Comparison of ENCODE assay signal across 16 cellular contexts in genomic region chrX:129877401-129877800, GRCh38. TPM values are rescaled to one million over a fixed set of nuclear protein-coding genes. Genes with fewer than 3 reads are reported as not detected.
A peak's percentile ranks its signal among the peaks of the same experiment; 100 is the strongest.
DNase-seq lines count a peak whose midpoint lies in the region; ATAC-seq lines count a peak whose summit lies in the region.
"Had no signal": no experiment of that assay in that cellular context is flagged by ENCODE, and none has a peak within 500 bp of the region (broad histone marks: within the 10 kb centered on the region; RNA-seq: fewer than 3 reads in every experiment).

No MANE protein-coding gene starts in this region.

- H3K9me3 Mint-ChIP-seq in T-cell = no peaks in the 10 kb centered on the region
- no peaks in the 10 kb centered on the region for H3K9me3 Mint-ChIP-seq in T-helper 2 cell treated with Interferon-gamma antibody and Interleukin-4, amounts not matched to agents 5 μg/mL and 100 μg/mL, for 36 hours

- POLR2A ChIA-PET in T-cell (lab: Charles Lee) = interaction anchor here in 1 of 2 donors (0.6 kb wide), 1 partner anchor 16 kb away, joined by 5 read pairs; no protein-coding TSS in a partner anchor

- DNase-seq in DMS53 (lab: John Stamatoyannopoulos, UW) (peak; percentile 73), RPMI7951 (ENCODE audit: low read depth) (peak; percentile 17), islet precursor cell (peak; percentile 54), T-cell (no peak), ecto neural progenitor cell (ENCODE audit: low spot score) (no peak)
- DNase-seq in stimulated activated CD4-positive, alpha-beta T cell treated with anti-CD3 and anti-CD28 coated beads, Interleukin-15, amount 100 ng/mL, for 24 hours = no peak
- no peak for DNase-seq in T-helper 2 cell treated with Interferon-gamma antibody and Interleukin-4, amounts not matched to agents 5 μg/mL and 100 μg/mL, for 36 hours (ENCODE audit: low spot score)
- DNase-seq: activated CD4-positive, alpha-beta T cell treated with anti-CD3 and anti-CD28 coated beads for 4 hours; activated effector memory CD4-positive, alpha-beta T cell treated with Interleukin-2 at 50 U/mL for 16 hours; dorsolateral prefrontal cortex; gastrocnemius medialis; left colon; spleen had no signal

- H3K36me3 Mint-ChIP-seq in T-cell = no peaks in the 10 kb centered on the region
- no peaks in the 10 kb centered on the region for H3K36me3 Mint-ChIP-seq in T-helper 2 cell treated with Interferon-gamma antibody and Interleukin-4, amounts not matched to agents 5 μg/mL and 100 μg/mL, for 36 hours (ENCODE audit: low read depth)

- H3K36me3 ChIP-seq in HUES48 (ENCODE audit: control insufficient read depth, insufficient read depth, low read length) = no peaks in the 10 kb centered on the region
- H3K36me3 ChIP-seq: gastrocnemius medialis, spleen, thoracic aorta had no signal

- H3K4me3 ChIP-seq in HUES48 (ENCODE audit: low read depth, low read length) = no peak overlapping the region
- H3K4me3 ChIP-seq: dorsolateral prefrontal cortex, gastrocnemius medialis, spleen, thoracic aorta had no signal

- H3K4me1 ChIP-seq in HUES48 (ENCODE audit: control insufficient read depth, insufficient read depth, low read length) = no peaks in the 10 kb centered on the region; the same call in 1 of the 2 replicates
- H3K4me1 ChIP-seq: gastrocnemius medialis, spleen had no signal

- CTCF ChIA-PET in T-cell (lab: Charles Lee) = interaction anchor here in 1 of 2 donors (0.6 kb wide), 1 partner anchor 198 kb away, joined by 9 read pairs; no protein-coding TSS in a partner anchor

- no peaks in the 10 kb centered on the region for H3K4me1 Mint-ChIP-seq in T-cell
- no peaks in the 10 kb centered on the region for H3K4me1 Mint-ChIP-seq in T-helper 2 cell treated with Interferon-gamma antibody and Interleukin-4, amounts not matched to agents 5 μg/mL and 100 μg/mL, for 36 hours (ENCODE audit: low read depth)
- H3K4me1 Mint-ChIP-seq: B cell had no signal

- no peaks in the 10 kb centered on the region; the same call in 1 of the 2 replicates for H3K9me3 ChIP-seq in HUES48 (ENCODE audit: control insufficient read depth, insufficient read depth, low read length)
- H3K9me3 ChIP-seq: gastrocnemius medialis, spleen, thoracic aorta had no signal

- H3K4me3 Mint-ChIP-seq in T-cell = no peak overlapping the region
- no peak overlapping the region for H3K4me3 Mint-ChIP-seq in T-helper 2 cell treated with Interferon-gamma antibody and Interleukin-4, amounts not matched to agents 5 μg/mL and 100 μg/mL, for 36 hours
- H3K4me3 Mint-ChIP-seq: B cell had no signal

- H3K27ac Mint-ChIP-seq in T-cell = no peak overlapping the region
- no peak overlapping the region for H3K27ac Mint-ChIP-seq in T-helper 2 cell treated with Interferon-gamma antibody and Interleukin-4, amounts not matched to agents 5 μg/mL and 100 μg/mL, for 36 hours
- H3K27ac Mint-ChIP-seq: B cell had no signal

- peaks cover 4% of the 10 kb centered on the region for H3K27me3 ChIP-seq in HUES48 (ENCODE audit: control insufficient read depth, insufficient read depth, low read length)
- H3K27me3 ChIP-seq: gastrocnemius medialis had no signal

- H3K27ac ChIP-seq in HUES48 (ENCODE audit: low read depth, low read length) = peak overlapping the region; percentile 78
- H3K27ac ChIP-seq: dorsolateral prefrontal cortex, gastrocnemius medialis, spleen, thoracic aorta had no signal

- H3K27me3 Mint-ChIP-seq in T-cell = peaks cover 0 to 6% of the 10 kb centered on the region in 2 donors
- H3K27me3 Mint-ChIP-seq in T-helper 2 cell treated with Interferon-gamma antibody and Interleukin-4, amounts not matched to agents 5 μg/mL and 100 μg/mL, for 36 hours (ENCODE audit: low read depth) = peaks cover 5% of the 10 kb centered on the region

- ATAC-seq in T-cell (replicated peaks in 1 of 4) = no peak
- ATAC-seq: gastrocnemius medialis, left colon had no signal

- H3K9ac ChIP-seq in HUES48 (ENCODE audit: low read depth, low read length) = no peak overlapping the region

RNA-seq across cellular contexts. Expression of gene UTP14A, which starts 28.6 kb away (rescaled TPM):
- total RNA-seq in RPMI7951 (2014; rRNA removed; shearing (Covaris generic)) = 16.5 and 17.0 TPM in 2 replicates
- total RNA-seq in T-cell = 10 to 100 TPM; 10.7 to 21.7 (median 18.7) TPM

RNA-seq across cellular contexts. Expression of gene ZDHHC9, which starts 33.7 kb away (rescaled TPM):
- total RNA-seq in RPMI7951 (2014; rRNA removed; shearing (Covaris generic)) = 13.9 and 17.4 TPM in 2 replicates
- 1 to 10 TPM; 3.3 to 7.9 (median 7.3) TPM for total RNA-seq in T-cell

Comparison
In these comparisons a context has a peak if more than half of its experiments do, and no peak if none do; other contexts are left out.
1. DNase-seq: peak in DMS53 (single experiment), RPMI7951 (single experiment) and islet precursor cell (single experiment); none in stimulated activated CD4-positive, alpha-beta T cell treated with anti-CD3 and anti-CD28 coated beads, Interleukin-15, amount 100 ng/mL, for 24 hours (single experiment), T-cell (0 of 34), ecto neural progenitor cell (single experiment) and T-helper 2 cell treated with Interferon-gamma antibody and Interleukin-4, amounts not matched to agents 5 μg/mL and 100 μg/mL, for 36 hours (single experiment).